11 cellular contexts compared by ENCODE assay signal in the genomic region with DNA sequence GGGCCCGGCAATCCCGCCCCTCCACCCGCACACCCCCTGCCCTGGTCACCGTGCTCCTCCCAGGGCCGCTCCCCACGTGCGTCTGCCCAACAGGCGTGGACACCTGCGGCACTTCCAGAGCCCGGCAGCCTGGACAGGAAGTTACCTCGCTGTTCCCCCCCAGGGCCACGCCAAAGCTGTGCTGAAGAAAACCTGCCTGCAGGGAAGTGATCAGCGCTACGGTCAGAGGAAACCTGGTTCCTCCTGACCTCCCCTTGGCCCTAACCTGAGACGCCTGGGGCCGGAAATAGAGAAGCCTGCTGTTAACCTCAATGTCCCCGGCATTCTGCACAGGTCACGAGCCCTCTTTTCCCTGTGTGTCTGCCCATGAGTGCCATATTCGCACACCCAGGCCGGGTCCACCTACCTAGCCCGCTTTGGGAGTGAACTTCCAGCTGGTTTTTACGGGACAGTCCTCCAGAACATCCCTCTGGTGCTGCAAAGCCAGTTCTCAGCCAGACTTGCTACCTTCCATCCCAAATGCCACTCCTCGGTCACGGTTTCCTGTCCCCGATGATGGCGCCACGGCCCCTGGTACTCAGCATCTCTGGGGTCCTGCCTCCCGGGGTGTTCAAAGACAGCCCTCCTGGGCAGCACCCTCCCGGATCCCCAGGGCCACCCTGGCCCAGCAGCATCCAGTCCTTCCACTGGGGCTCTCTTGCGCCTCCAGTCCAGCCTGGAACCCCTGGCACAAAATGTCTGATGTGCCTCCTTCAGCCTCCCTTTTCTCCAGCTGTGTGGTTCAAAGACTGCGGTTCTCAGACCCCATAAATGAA. TPM values are rescaled to one million over a fixed set of nuclear protein-coding genes. Genes with fewer than 3 reads are reported as not detected.
A peak's percentile ranks its signal among the peaks of the same experiment; 100 is the strongest.
DNase-seq lines count a peak whose midpoint lies in the region; ATAC-seq and TF ChIP-seq lines count a peak whose summit lies in the region.
"Had no signal": no experiment of that assay in that cellular context is flagged by ENCODE, and none has a peak within 500 bp of the region (broad histone marks: within the 10 kb centered on the region; RNA-seq: fewer than 3 reads in every experiment).

No MANE protein-coding gene starts in this region.

- ATAC-seq in GM19438 (IDR thresholded peaks at IDR 0.05; ENCODE audit: low read depth, unreplicated experiment), result peak; percentile 62
- ATAC-seq in HG02885 (IDR thresholded peaks at IDR 0.05; ENCODE audit: poor library complexity, unreplicated experiment), result peak; percentile 52
- peak; percentile 46 for ATAC-seq in T-helper 17 cell
- peak; percentile 29 for ATAC-seq in stimulated activated effector memory CD8-positive, alpha-beta T cell treated with anti-CD3 and anti-CD28 coated beads, Interleukin-12 subunit alpha, Interleukin-12 subunit beta, amount 100 ng/mL, for 72 hours
- ATAC-seq: foreskin keratinocyte had no signal

- no peak overlapping the region for H3K27ac ChIP-seq in right atrium auricular region
- H3K27ac ChIP-seq: foreskin keratinocyte, pancreas had no signal

- H3K36me3 ChIP-seq in right atrium auricular region (no peaks in the 10 kb centered on the region), MG63 (no peaks in the 10 kb centered on the region)
- H3K36me3 ChIP-seq: pancreas had no signal

- no peak overlapping the region for H3K4me3 Mint-ChIP-seq in T-helper 17 cell
- no peak overlapping the region for H3K4me3 Mint-ChIP-seq in stimulated activated effector memory CD8-positive, alpha-beta T cell treated with anti-CD3 and anti-CD28 coated beads, Interleukin-12 subunit alpha, Interleukin-12 subunit beta, amount 100 ng/mL, for 72 hours
- H3K4me3 Mint-ChIP-seq: activated CD4-positive, alpha-beta memory T cell treated with anti-CD3 and anti-CD28 coated beads for 36 hours; T-cell had no signal

- no peak overlapping the region for H3K27ac Mint-ChIP-seq in T-helper 17 cell
- H3K27ac Mint-ChIP-seq in stimulated activated effector memory CD8-positive, alpha-beta T cell treated with anti-CD3 and anti-CD28 coated beads, Interleukin-12 subunit alpha, Interleukin-12 subunit beta, amount 100 ng/mL, for 72 hours, result no peak overlapping the region
- H3K27ac Mint-ChIP-seq: activated CD4-positive, alpha-beta memory T cell treated with anti-CD3 and anti-CD28 coated beads for 36 hours; T-cell had no signal

- no peaks in the 10 kb centered on the region for H3K9me3 Mint-ChIP-seq in stimulated activated effector memory CD8-positive, alpha-beta T cell treated with anti-CD3 and anti-CD28 coated beads, Interleukin-12 subunit alpha, Interleukin-12 subunit beta, amount 100 ng/mL, for 72 hours
- H3K9me3 Mint-ChIP-seq: activated CD4-positive, alpha-beta memory T cell treated with anti-CD3 and anti-CD28 coated beads for 36 hours had no signal

- no peaks in the 10 kb centered on the region for H3K4me1 ChIP-seq in right atrium auricular region
- H3K4me1 ChIP-seq: foreskin keratinocyte, pancreas had no signal

- peaks cover 44% of the 10 kb centered on the region for H3K27me3 Mint-ChIP-seq in T-helper 17 cell

- H3K9me3 ChIP-seq in T-helper 17 cell (ENCODE audit: control insufficient read depth, low read length, poor library complexity, severe bottlenecking), result no peaks in the 10 kb centered on the region
- H3K9me3 ChIP-seq in right atrium auricular region, result no peaks in the 10 kb centered on the region
- H3K9me3 ChIP-seq in MG63, result no peaks in the 10 kb centered on the region; the same call in 1 of the 2 replicates
- H3K9me3 ChIP-seq: pancreas had no signal

- H3K36me3 Mint-ChIP-seq in T-helper 17 cell (ENCODE audit: low read depth), result no peaks in the 10 kb centered on the region
- no peaks in the 10 kb centered on the region for H3K36me3 Mint-ChIP-seq in stimulated activated effector memory CD8-positive, alpha-beta T cell treated with anti-CD3 and anti-CD28 coated beads, Interleukin-12 subunit alpha, Interleukin-12 subunit beta, amount 100 ng/mL, for 72 hours
- H3K36me3 Mint-ChIP-seq: activated CD4-positive, alpha-beta memory T cell treated with anti-CD3 and anti-CD28 coated beads for 36 hours; T-cell had no signal

- peaks cover 4% of the 10 kb centered on the region for H3K4me1 Mint-ChIP-seq in T-helper 17 cell
- H3K4me1 Mint-ChIP-seq in stimulated activated effector memory CD8-positive, alpha-beta T cell treated with anti-CD3 and anti-CD28 coated beads, Interleukin-12 subunit alpha, Interleukin-12 subunit beta, amount 100 ng/mL, for 72 hours, result peaks cover 25% of the 10 kb centered on the region

- no peaks in the 10 kb centered on the region for H3K27me3 ChIP-seq in right atrium auricular region
- H3K27me3 ChIP-seq in MG63, result peaks cover 11% of the 10 kb centered on the region

- no peak overlapping the region for H3K4me3 ChIP-seq in right atrium auricular region
- no peak overlapping the region for H3K4me3 ChIP-seq in MG63
- H3K4me3 ChIP-seq: pancreas had no signal

- TF ChIP-seq CTCF in right atrium auricular region (IDR thresholded peaks at IDR 0.05), result no peak

- no peak for DNase-seq in T-helper 17 cell
- no peak for DNase-seq in stimulated activated effector memory CD8-positive, alpha-beta T cell treated with anti-CD3 and anti-CD28 coated beads, Interleukin-12 subunit alpha, Interleukin-12 subunit beta, amount 100 ng/mL, for 72 hours (ENCODE audit: low spot score in 2 of 2)
- DNase-seq in right atrium auricular region (ENCODE audit: low spot score), result no peak
- no peak for DNase-seq in activated gamma-delta T cell (lab: John Stamatoyannopoulos, UW)
- no peak for DNase-seq in MG63
- DNase-seq: activated CD4-positive, alpha-beta memory T cell treated with anti-CD3 and anti-CD28 coated beads for 36 hours; foreskin keratinocyte; T-cell had no signal

RNA-seq across cellular contexts. Expression of a gene that starts 12.0 kb away (rescaled TPM):
- total RNA-seq in T-helper 17 cell, result 10 to 100 TPM; 16.6 to 32.8 TPM
- total RNA-seq in right atrium auricular region, result 1 to 10 TPM in 1 of 2 donors, under 1 TPM in 1; 0.15 to 1.1 TPM
- not detected in 2 replicates for total RNA-seq in MG63 (2014; rRNA removed; shearing (Covaris generic); ENCODE audit: low replicate concordance)
- total RNA-seq: foreskin keratinocyte had no signal

Comparison
In these comparisons a context has a peak if more than half of its experiments do, and no peak if none do; other contexts are left out.
1. RNA of a gene that starts 12.0 kb away (total RNA-seq): 16.6 to 32.8 TPM in T-helper 17 cell; 0.15 to 1.1 TPM in right atrium auricular region and not detected in MG63; every median in the first group is over 4 times any median in the second.
2. Peak in every context shown above with its lines, with median percentiles within 50 percentile points of each other: ATAC-seq.